Comparison of ENCODE assay signal across 13 cellular contexts in genomic region chr7:73341877-73342276, GRCh38. TPM values are rescaled to one million over a fixed set of nuclear protein-coding genes. Genes with fewer than 3 reads are reported as not detected.
DNase-seq lines count a peak whose midpoint lies in the region; ATAC-seq and TF ChIP-seq lines count a peak whose summit lies in the region.
"Had no signal": no experiment of that assay in that cellular context is flagged by ENCODE, and none has a peak within 500 bp of the region (broad histone marks: within the 10 kb centered on the region; RNA-seq: fewer than 3 reads in every experiment).

No MANE protein-coding gene starts in this region.

- H3K9me2 ChIP-seq in HCT116 (ENCODE audit: insufficient read depth), result no peaks in the 10 kb centered on the region

- H3K27me3 ChIP-seq in HCT116 (ENCODE audit: insufficient read depth, low read length) (no peaks in the 10 kb centered on the region), SJCRH30 (no peaks in the 10 kb centered on the region), stomach (peaks cover 0 to 8% (median 0%) of the 10 kb centered on the region in 3 donors), gastrocnemius medialis (no peaks in the 10 kb centered on the region)
- H3K27me3 ChIP-seq: sigmoid colon had no signal

- WGBS in stomach, 5 donors, result 53 to 63% (median 56%) methylated on average over 8 of the region's 8 CpGs

- ATAC-seq in HCT116 (peak; percentile 72), gastrocnemius medialis (no peak)

- H3K4me1 ChIP-seq in HCT116 (ENCODE audit: control insufficient read depth in 1 of 2, insufficient read depth in 2 of 2, low read length in 2 of 2) (peaks cover 11 to 15% of the 10 kb centered on the region in 2 experiments), SJCRH30 (peaks cover 16% of the 10 kb centered on the region), stomach (peaks cover 0 to 10% (median 0%) of the 10 kb centered on the region in 4 donors), gastrocnemius medialis (no peaks in the 10 kb centered on the region)
- H3K4me1 ChIP-seq: left ventricle myocardium inferior had no signal

- BruUV-seq in HCT116 (replicated peaks; lab: Mats Ljungman, UMichigan), result no TSS peak

- in situ Hi-C loops in ACHN (cut with HindIII; ENCODE audit: low pct_ligation_motif_present, low pct_unique_long_range_greater_than_20kb, low sequenced_read_pairs) (loop anchor here (5.0 kb wide), 1 partner anchor 105 kb away; no protein-coding TSS in a partner anchor), gastrocnemius medialis (cut with MboI; ENCODE audit: low sequenced_read_pairs in 4 of 4) (loop anchor here in 3 of 4 donors (5.0 to 10.0 kb wide), 2 partner anchors 103 to 105 kb away; no protein-coding TSS in a partner anchor)

- TF ChIP-seq CTCF in HCT116 (IDR thresholded peaks at IDR 0.05 in 2 of 3, conservative IDR thresholded peaks at IDR 0.05 in 1 of 3; ENCODE audit: borderline replicate concordance in 1 of 3, insufficient read depth in 1 of 3, low read depth in 2 of 3, low read length in 2 of 3), result no peak
- TF ChIP-seq CTCF in stomach (IDR thresholded peaks at IDR 0.05), result no peak
- no peak for TF ChIP-seq CTCF in gastrocnemius medialis (IDR thresholded peaks at IDR 0.05 in 4 of 5, conservative IDR thresholded peaks at IDR 0.05 in 1 of 5)
- no peak for TF ChIP-seq CTCF in GM20000 (IDR thresholded peaks at IDR 0.05; ENCODE audit: extremely low read depth, missing control alignments)

- no peaks in the 10 kb centered on the region for H3K9me3 ChIP-seq in HCT116 (ENCODE audit: control insufficient read depth in 1 of 2, insufficient read depth in 1 of 2, low read depth in 1 of 2, low read length in 2 of 2)
- H3K9me3 ChIP-seq in SJCRH30 (replicated peaks), result no peaks in the 10 kb centered on the region
- no peaks in the 10 kb centered on the region for H3K9me3 ChIP-seq in stomach
- no peaks in the 10 kb centered on the region for H3K9me3 ChIP-seq in gastrocnemius medialis
- H3K9me3 ChIP-seq: left ventricle myocardium inferior, sigmoid colon had no signal

- H4K20me1 ChIP-seq in HCT116 (ENCODE audit: insufficient read depth), result no peaks in the 10 kb centered on the region

- RAD21 ChIA-PET in HCT116 (lab: Charles Lee; ENCODE audit: low non-redundant PET in 1 of 2, low total read pairs in 2 of 2, uncharacterized antibody in 2 of 2, unreplicated experiment in 2 of 2), result interaction anchor here in 1 of 2 experiments (1.1 kb wide), 1 partner anchor 257 kb away, joined by 3 read pairs; no protein-coding TSS in a partner anchor

- POLR2A ChIA-PET in HCT116 (lab: Charles Lee), result no interaction called here

- no peak for TF ChIP-seq EP300 in stomach (IDR thresholded peaks at IDR 0.05)

- TF ChIP-seq POLR2A in HCT116 (IDR thresholded peaks at IDR 0.05; ENCODE audit: borderline replicate concordance, extremely low read depth, insufficient read depth, insufficient read length) (no peak), stomach (IDR thresholded peaks at IDR 0.05) (no peak), gastrocnemius medialis (IDR thresholded peaks at IDR 0.05) (no peak)

- peak overlapping the region; percentile 92 for H2AFZ ChIP-seq in HCT116 (ENCODE audit: low read depth, low read length, poor library complexity, severe bottlenecking)

- peak overlapping the region; percentile 51 for H3K4me2 ChIP-seq in HCT116 (ENCODE audit: low read length)

- peak; percentile 60 for DNase-seq in ACHN
- peak; percentile 37 for DNase-seq in HCT116 (ENCODE audit: low read depth, low spot score)
- peak; percentile 45 to 50 for DNase-seq in SJCRH30
- peak; percentile 44 for DNase-seq in glomerular visceral epithelial cell (ENCODE audit: extremely low spot score)
- no peak for DNase-seq in stomach
- no peak for DNase-seq in gastrocnemius medialis
- no peak for DNase-seq in NAMALWA (ENCODE audit: low spot score)
- DNase-seq in GM20000 (ENCODE audit: low spot score), result no peak
- DNase-seq: activated T-cell treated with anti-CD3 and anti-CD28 coated beads, Interleukin-2, amount 50 U/mL, for 48 hours; effector memory CD4-positive, alpha-beta T cell; left ventricle myocardium inferior; NCI-H1436 treated with DMSO at 0.1 percent for 48 hours; sigmoid colon had no signal

- H3K27ac ChIP-seq in HCT116 (ENCODE audit: low read depth, low read length), result no peak overlapping the region; the same call in 1 of the 2 replicates
- H3K27ac ChIP-seq in SJCRH30, result no peak overlapping the region
- no peak overlapping the region for H3K27ac ChIP-seq in stomach
- no peak overlapping the region for H3K27ac ChIP-seq in gastrocnemius medialis
- H3K27ac ChIP-seq: left ventricle myocardium inferior, sigmoid colon had no signal

- H3K36me3 ChIP-seq in HCT116 (ENCODE audit: control insufficient read depth in 1 of 2, insufficient read depth in 2 of 2, low read length in 2 of 2), result no peaks in the 10 kb centered on the region
- no peaks in the 10 kb centered on the region for H3K36me3 ChIP-seq in SJCRH30
- no peaks in the 10 kb centered on the region for H3K36me3 ChIP-seq in stomach
- no peaks in the 10 kb centered on the region for H3K36me3 ChIP-seq in gastrocnemius medialis
- H3K36me3 ChIP-seq: left ventricle myocardium inferior, sigmoid colon had no signal

- 0 out of 2 replicates have a peak overlapping the region, but pooled peaks have one; percentile 3 for H3K9ac ChIP-seq in HCT116 (ENCODE audit: low read length)

- H3K79me2 ChIP-seq in HCT116 (ENCODE audit: insufficient read depth, low read length), result no peaks in the 10 kb centered on the region

- intact Hi-C loops in HCT116 (cut with micrococcal nuclease), result loop anchor here (1.0 kb wide), 1 partner anchor 110 kb away; no protein-coding TSS in a partner anchor
- intact Hi-C loops in stomach (cut with DNase I; ENCODE audit: low total_unique reads), result no loop called here
- intact Hi-C loops in gastrocnemius medialis (cut with DNase I; ENCODE audit: low total_unique reads), result loop anchor here (1.0 to 5.0 kb wide), 2 partner anchors 90 to 109 kb away; partner anchors contain the start of gene FZD9

- no peak for TF ChIP-seq RAD21 in HCT116 (IDR thresholded peaks at IDR 0.05; ENCODE audit: low read depth)

- CTCF ChIA-PET in HCT116 (lab: Charles Lee), result interaction anchor here (0.7 to 1.7 kb wide), 7 partner anchors 8 to 112 kb away, joined by 3 to 9 read pairs (median 5); no protein-coding TSS in a partner anchor

- H3K4me3 ChIP-seq in HCT116 (replicated peaks in 1 of 2; ENCODE audit: low read depth in 1 of 2, low read length in 2 of 2), result no peak overlapping the region
- H3K4me3 ChIP-seq in SJCRH30, result no peak overlapping the region
- H3K4me3 ChIP-seq in stomach, result no peak overlapping the region
- no peak overlapping the region for H3K4me3 ChIP-seq in gastrocnemius medialis
- H3K4me3 ChIP-seq: left ventricle myocardium inferior had no signal

TF ChIP-seq in HCT116, 20 proteins besides CTCF, POLR2A, EP300 and RAD21:
- TF ChIP-seq FOSL1 (IDR thresholded peaks at IDR 0.05; ENCODE audit: low read depth) (0 out of 2 replicates have a peak, but pooled peaks have one; percentile 9), SP1 (IDR thresholded peaks at IDR 0.05; ENCODE audit: low read depth) (no peak)
TF ChIP-seq in HCT116: peak in this region for 1.

RNA-seq across cellular contexts. Expression of gene FKBP6, which starts 13.9 kb away (rescaled TPM):
- total RNA-seq in HCT116 (2021; ENCODE audit: unreplicated experiment) (not detected), stomach (not detected), gastrocnemius medialis (not detected)
- polyA plus RNA-seq in HCT116 (2012), result 0.05 TPM in 1 of 2 replicates, not detected in the other
- total RNA-seq in SJCRH30 (2014; rRNA removed; shearing (Covaris generic)), result not detected in 2 replicates
- polyA plus RNA-seq in stomach, result under 1 TPM in 1 of 3 donors, not detected in 2; 0.10 TPM
- total RNA-seq: left ventricle myocardium inferior, sigmoid colon had no signal
- polyA plus RNA-seq: sigmoid colon had no signal

RNA-seq across cellular contexts. Expression of gene TRIM50, which starts 14.0 kb away (rescaled TPM):
- total RNA-seq in HCT116 (2021; ENCODE audit: unreplicated experiment) (not detected), stomach (10 to 100 TPM in 4 of 5 donors, not detected in 1; 10.8 to 69.4 (median 32.1) TPM), gastrocnemius medialis (under 1 TPM in 1 of 4 donors, not detected in 3; 0.41 TPM)
- polyA plus RNA-seq in HCT116 (2012), result 0.04 TPM in 1 of 2 replicates, not detected in the other
- not detected in 2 replicates for total RNA-seq in SJCRH30 (2014; rRNA removed; shearing (Covaris generic))
- polyA plus RNA-seq in stomach, result 10 to 100 TPM; 28.0 to 35.4 (median 31.7) TPM

RNA-seq across cellular contexts. Expression of gene NSUN5, which starts 33.3 kb away (rescaled TPM):
- total RNA-seq in HCT116 (2021; ENCODE audit: unreplicated experiment) (70.4 TPM), stomach (10 to 100 TPM in 3 of 5 donors, 1 to 10 TPM in 1, not detected in 1; 6.7 to 97.3 (median 16.5) TPM), gastrocnemius medialis (10 to 100 TPM; 35.2 to 48.3 (median 38.9) TPM)
- polyA plus RNA-seq in HCT116 (2012), result 57.6 and 61.6 TPM in 2 replicates
- 6.8 and 7.5 TPM in 2 replicates for total RNA-seq in SJCRH30 (2014; rRNA removed; shearing (Covaris generic))
- 10 to 100 TPM; 22.4 to 26.9 (median 24.6) TPM for polyA plus RNA-seq in stomach

Comparison
In these comparisons a context has a peak if more than half of its experiments do, and no peak if none do; other contexts are left out.
1. DNase-seq: peak in ACHN (single experiment), HCT116 (single experiment), SJCRH30 (2 of 2) and glomerular visceral epithelial cell (single experiment); none in stomach (single experiment), gastrocnemius medialis (0 of 2), NAMALWA (single experiment) and GM20000 (single experiment).